8 cellular contexts compared by ENCODE assay signal in genomic region chr1:183989078-183989577, GRCh38. TPM values are rescaled to one million over a fixed set of nuclear protein-coding genes. Genes with fewer than 3 reads are reported as not detected.
DNase-seq lines count a peak whose midpoint lies in the region; ATAC-seq and TF ChIP-seq lines count a peak whose summit lies in the region.

No MANE protein-coding gene starts in this region.

- TF ChIP-seq CTCF in mucosa of descending colon (IDR thresholded peaks at IDR 0.05) (no peak), esophagus muscularis mucosa (IDR thresholded peaks at IDR 0.05) (no peak), type B pancreatic cell (conservative IDR thresholded peaks at IDR 0.05) (no peak)

- DNase-seq in Daoy (ENCODE audit: low read depth) (peak; percentile 80), amniotic epithelial cell (ENCODE audit: low read depth) (peak; percentile 89), mucosa of descending colon (no peak), esophagus muscularis mucosa (ENCODE audit: extremely low spot score) (no peak), midbrain (lab: John Stamatoyannopoulos, UW) (no peak), type B pancreatic cell (ENCODE audit: extremely low spot score, unreplicated experiment) (no peak)

- no peaks in the 10 kb centered on the region for H3K27me3 ChIP-seq in esophagus muscularis mucosa

- TF ChIP-seq EP300 in esophagus muscularis mucosa (IDR thresholded peaks at IDR 0.05): no peak

- WGBS in esophagus muscularis mucosa: 63% methylated on average over 4 of the region's 4 CpGs

- H3K4me3 Mint-ChIP-seq in type B pancreatic cell: no peak overlapping the region

- H3K4me1 ChIP-seq in mucosa of descending colon (ENCODE audit: low read depth): no peaks in the 10 kb centered on the region
- H3K4me1 ChIP-seq in esophagus muscularis mucosa: peaks cover 0 to 11% (median 0%) of the 10 kb centered on the region in 4 donors

- no peak overlapping the region for H3K27ac ChIP-seq in esophagus muscularis mucosa (replicated peaks in 1 of 4)

- intact Hi-C loops in mucosa of descending colon (cut with DNase I, micrococcal nuclease) (no loop called here), esophagus muscularis mucosa (cut with DNase I) (no loop called here)

- ATAC-seq in GM19452 (IDR thresholded peaks at IDR 0.05; ENCODE audit: unreplicated experiment) (peak; percentile 74), HG03457 (IDR thresholded peaks at IDR 0.05; ENCODE audit: unreplicated experiment) (peak; percentile 83), mucosa of descending colon (peak; percentile 24)

- TF ChIP-seq POLR2A in esophagus muscularis mucosa (IDR thresholded peaks at IDR 0.05; ENCODE audit: low read depth): no peak

- H3K9me3 Mint-ChIP-seq in type B pancreatic cell: peaks cover 5% of the 10 kb centered on the region

- peaks cover 4% of the 10 kb centered on the region for H3K4me1 Mint-ChIP-seq in type B pancreatic cell (ENCODE audit: unreplicated experiment)

- H3K9me3 ChIP-seq in mucosa of descending colon (no peaks in the 10 kb centered on the region), esophagus muscularis mucosa (no peaks in the 10 kb centered on the region)

- no peaks in the 10 kb centered on the region for H3K36me3 ChIP-seq in mucosa of descending colon (ENCODE audit: low read depth)
- H3K36me3 ChIP-seq in esophagus muscularis mucosa: no peaks in the 10 kb centered on the region

- H3K27me3 Mint-ChIP-seq in type B pancreatic cell: peaks cover 3% of the 10 kb centered on the region

- H3K4me3 ChIP-seq in mucosa of descending colon (no peak overlapping the region), esophagus muscularis mucosa (no peak overlapping the region)

- H3K36me3 Mint-ChIP-seq in type B pancreatic cell: no peaks in the 10 kb centered on the region

- no peak overlapping the region for H3K27ac Mint-ChIP-seq in type B pancreatic cell

RNA-seq across cellular contexts. Expression of gene COLGALT2, which starts 48.4 kb away (rescaled TPM):
- 0.34 and 2.3 TPM in 2 replicates for total RNA-seq in Daoy (2014; rRNA removed; shearing (Covaris generic))
- total RNA-seq in mucosa of descending colon (1 to 10 TPM in 1 of 3 donors, under 1 TPM in 2; 0.35 to 7.6 (median 0.48) TPM), esophagus muscularis mucosa (1 to 10 TPM; 4.3 to 5.9 (median 5.1) TPM), type B pancreatic cell (ENCODE audit: low replicate concordance) (1.4 and 4.8 TPM in 2 replicates)

Comparison
In these comparisons a context has a peak if more than half of its experiments do, and no peak if none do; other contexts are left out.
1. DNase-seq: peak in Daoy (single experiment) and amniotic epithelial cell (single experiment); none in mucosa of descending colon (0 of 3), esophagus muscularis mucosa (single experiment), midbrain (single experiment) and type B pancreatic cell (single experiment).
2. ATAC-seq: peak in every context shown above with its lines; median percentile 83 in HG03457; 74 in GM19452; 24 in mucosa of descending colon.